Comparison of ENCODE assay signal across 25 cellular contexts in the genomic region with DNA sequence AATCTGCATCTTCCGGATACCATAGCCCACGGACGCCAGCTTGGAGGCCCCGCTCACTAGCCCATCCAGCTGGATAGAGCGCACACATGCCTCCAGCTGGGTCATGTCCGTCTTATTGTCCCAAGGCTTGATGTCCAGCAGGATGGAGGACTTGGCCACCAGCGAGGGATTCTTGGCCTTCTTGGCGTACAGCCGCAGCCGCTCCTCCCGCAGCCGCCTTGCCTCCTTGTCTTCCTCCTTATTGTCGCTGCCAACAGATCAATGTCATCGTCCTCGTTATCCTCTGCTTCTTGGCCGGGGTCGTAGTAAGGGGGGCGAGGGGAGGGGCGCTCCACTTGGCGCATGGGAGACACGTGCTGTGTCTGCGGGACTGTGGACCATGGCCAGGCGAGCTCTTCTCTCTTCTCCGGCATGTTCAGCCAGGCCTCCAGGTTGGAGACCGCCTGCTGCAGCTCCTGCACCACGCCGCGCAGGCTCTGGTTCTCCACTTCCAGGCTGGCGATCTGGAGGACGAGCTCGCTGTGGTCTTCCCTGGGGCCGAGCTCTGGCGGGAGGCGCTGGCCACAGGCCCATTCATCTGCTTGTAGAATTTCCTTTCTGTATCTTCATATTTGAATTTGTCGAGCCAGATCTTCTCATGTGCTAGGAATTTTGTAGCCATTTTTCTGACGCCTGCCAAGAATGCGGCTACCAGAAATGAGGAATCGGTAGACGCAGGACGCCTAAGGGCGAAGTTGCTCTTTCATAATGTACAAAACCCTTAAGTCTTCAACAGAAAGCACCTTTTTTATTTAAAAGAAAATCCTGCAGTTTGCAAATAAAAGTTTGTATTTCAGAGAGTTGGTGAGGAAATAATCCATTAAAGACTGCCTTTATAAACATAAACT.
"Had no signal": no experiment of that assay in that cellular context is flagged by ENCODE, and none has a peak within 500 bp of the region (broad histone marks: within the 10 kb centered on the region; RNA-seq: fewer than 3 reads in every experiment).

No MANE protein-coding gene starts in this region.

- H3K9me3 Mint-ChIP-seq: activated naive CD8-positive, alpha-beta T cell treated with anti-CD3 and anti-CD28 coated beads for 36 hours; activated T-cell treated with anti-CD3 and anti-CD28 coated beads, Interleukin-2, amount 50 U/mL, for 4 hours; activated T-helper 2 cell treated with anti-CD3 and anti-CD28 coated beads, Interferon-gamma antibody, Interleukin-2, Interleukin-4, amounts not matched to agents 10 μg/mL and 5 μg/mL and 100 μg/mL, durations not matched to agents 14 hours and 24 hours and 36 hours; natural killer cell treated with Interleukin-12 subunit alpha and Interleukin-12 subunit beta and Interleukin-15 and Interleukin-18, amount 100 ng/mL, for 72 hours; T-helper 1 cell treated with Interleukin-12 subunit alpha and Interleukin-12 subunit beta and Interleukin-4 antibody, amounts not matched to agents 30 μg/mL and 1 μg/mL, for 36 hours had no signal

- H3K4me3 ChIP-seq: pancreas, sigmoid colon, SJCRH30, smooth muscle cell, upper lobe of left lung had no signal

- H3K4me2 ChIP-seq: smooth muscle cell had no signal

- H3K27ac Mint-ChIP-seq: activated naive CD8-positive, alpha-beta T cell treated with anti-CD3 and anti-CD28 coated beads for 36 hours; activated T-helper 2 cell treated with anti-CD3 and anti-CD28 coated beads, Interferon-gamma antibody, Interleukin-2, Interleukin-4, amounts not matched to agents 10 μg/mL and 5 μg/mL and 100 μg/mL, durations not matched to agents 14 hours and 24 hours and 36 hours; natural killer cell treated with Interleukin-12 subunit alpha and Interleukin-12 subunit beta and Interleukin-15 and Interleukin-18, amount 100 ng/mL, for 72 hours; T-helper 1 cell treated with Interleukin-12 subunit alpha and Interleukin-12 subunit beta and Interleukin-4 antibody, amounts not matched to agents 30 μg/mL and 1 μg/mL, for 36 hours had no signal

- H3K27ac ChIP-seq: pancreas, sigmoid colon, SJCRH30, testis, upper lobe of left lung had no signal

- H3K4me1 ChIP-seq: pancreas, sigmoid colon, SJCRH30, testis, upper lobe of left lung had no signal

- H3K4me3 Mint-ChIP-seq: activated naive CD8-positive, alpha-beta T cell treated with anti-CD3 and anti-CD28 coated beads for 36 hours; activated T-cell treated with anti-CD3 and anti-CD28 coated beads, Interleukin-2, amount 50 U/mL, for 4 hours; natural killer cell treated with Interleukin-12 subunit alpha and Interleukin-12 subunit beta and Interleukin-15 and Interleukin-18, amount 100 ng/mL, for 72 hours; T-helper 1 cell treated with Interleukin-12 subunit alpha and Interleukin-12 subunit beta and Interleukin-4 antibody, amounts not matched to agents 30 μg/mL and 1 μg/mL, for 36 hours had no signal

- H3K9me3 ChIP-seq: pancreas, sigmoid colon, SJCRH30, testis, upper lobe of left lung had no signal

- H3K27me3 ChIP-seq: pancreas, sigmoid colon, SJCRH30, testis, upper lobe of left lung had no signal

- H3K36me3 Mint-ChIP-seq: activated naive CD8-positive, alpha-beta T cell treated with anti-CD3 and anti-CD28 coated beads for 36 hours; natural killer cell treated with Interleukin-12 subunit alpha and Interleukin-12 subunit beta and Interleukin-15 and Interleukin-18, amount 100 ng/mL, for 72 hours had no signal

- ATAC-seq: activated T-cell treated with anti-CD3 and anti-CD28 coated beads, Interleukin-2, amount 50 U/mL, for 4 hours; left lobe of liver; natural killer cell treated with Interleukin-12 subunit alpha and Interleukin-12 subunit beta and Interleukin-15 and Interleukin-18, amount 100 ng/mL, for 72 hours; pancreas had no signal

- DNase-seq: activated CD4-positive, alpha-beta T cell treated with anti-CD3 and anti-CD28 coated beads for 4 hours; activated CD4-positive, alpha-beta T cell treated with anti-CD3 and anti-CD28 coated beads, Interleukin-2, amount 50 U/mL, for 48 hours; activated CD4-positive, CD25-positive, alpha-beta regulatory T cell; activated CD8-positive, alpha-beta memory T cell treated with anti-CD3 and anti-CD28 coated beads, Interleukin-2, amount 50 U/mL, for 48 hours; activated naive CD4-positive, alpha-beta T cell treated with Interleukin-2 at 50 U/mL for 16 hours; activated naive CD8-positive, alpha-beta T cell treated with anti-CD3 and anti-CD28 coated beads for 36 hours; activated T-cell treated with anti-CD3 and anti-CD28 coated beads, Interleukin-2, amount 50 U/mL, for 4 hours; dermis blood vessel endothelial cell; effector CD8-positive, alpha-beta T cell; erythroblast; head of caudate nucleus; sigmoid colon; SJCRH30; stimulated activated CD4-positive, alpha-beta T cell treated with anti-CD3 and anti-CD28 coated beads, Interleukin-15, amount 100 ng/mL, for 24 hours; stimulated activated CD4-positive, alpha-beta T cell treated with anti-CD3 and anti-CD28 coated beads, Interleukin-2, amount 100 ng/mL, for 48 hours; stimulated activated CD8-positive, alpha-beta memory T cell treated with anti-CD3 and anti-CD28 coated beads, Interleukin-4, amount 100 ng/mL, for 48 hours; stimulated activated naive CD4-positive, alpha-beta T cell; testis had no signal

- H3K36me3 ChIP-seq: pancreas, sigmoid colon, SJCRH30, upper lobe of left lung had no signal
